ENCODE assay signal across 17 cellular contexts in genomic region chr1:168509204-168509603, GRCh38. TPM values are rescaled to one million over a fixed set of nuclear protein-coding genes. Genes with fewer than 3 reads are reported as not detected.
A peak's percentile ranks its signal among the peaks of the same experiment; 100 is the strongest.
DNase-seq lines count a peak whose midpoint lies in the region; ATAC-seq and TF ChIP-seq lines count a peak whose summit lies in the region.
"Had no signal": no experiment of that assay in that cellular context is flagged by ENCODE, and none has a peak within 500 bp of the region (broad histone marks: within the 10 kb centered on the region; RNA-seq: fewer than 3 reads in every experiment).

No MANE protein-coding gene starts in this region.

- peaks cover 4% of the 10 kb centered on the region for H3K36me3 Mint-ChIP-seq in stimulated activated naive CD8-positive, alpha-beta T cell treated with anti-CD3 and anti-CD28 coated beads, Interleukin-15, Interleukin-2, amounts not matched to agents 100 ng/mL and 50 ng/mL, for 24 hours (ENCODE audit: low read depth)
- H3K36me3 Mint-ChIP-seq in activated T-helper 1 cell treated with anti-CD3 and anti-CD28 coated beads, Interleukin-12 subunit alpha, Interleukin-12 subunit beta, Interleukin-2, Interleukin-4 antibody, amounts not matched to agents 30 ng/mL and 10 ng/mL and 1 ng/mL, durations not matched to agents 14 hours and 24 hours and 36 hours (ENCODE audit: low read depth): peaks cover 12% of the 10 kb centered on the region
- H3K36me3 Mint-ChIP-seq in type B pancreatic cell (no peaks in the 10 kb centered on the region), osteocyte (ENCODE audit: unreplicated experiment) (no peaks in the 10 kb centered on the region)
- H3K36me3 Mint-ChIP-seq: CD4-positive, alpha-beta memory T cell had no signal

- peak overlapping the region; percentile 97 for H3K27ac Mint-ChIP-seq in stimulated activated naive CD8-positive, alpha-beta T cell treated with anti-CD3 and anti-CD28 coated beads, Interleukin-15, Interleukin-2, amounts not matched to agents 100 ng/mL and 50 ng/mL, for 24 hours
- H3K27ac Mint-ChIP-seq in activated T-helper 1 cell treated with anti-CD3 and anti-CD28 coated beads, Interleukin-12 subunit alpha, Interleukin-12 subunit beta, Interleukin-2, Interleukin-4 antibody, amounts not matched to agents 30 ng/mL and 10 ng/mL and 1 ng/mL, durations not matched to agents 14 hours and 24 hours and 36 hours: peak overlapping the region; percentile 77
- H3K27ac Mint-ChIP-seq in type B pancreatic cell (peak overlapping the region; percentile 52), osteocyte (ENCODE audit: unreplicated experiment) (no peak overlapping the region)

- peaks cover 100% of the 10 kb centered on the region for H3K4me1 Mint-ChIP-seq in stimulated activated naive CD8-positive, alpha-beta T cell treated with anti-CD3 and anti-CD28 coated beads, Interleukin-15, Interleukin-2, amounts not matched to agents 100 ng/mL and 50 ng/mL, for 24 hours (ENCODE audit: low read depth)
- H3K4me1 Mint-ChIP-seq in activated T-helper 1 cell treated with anti-CD3 and anti-CD28 coated beads, Interleukin-12 subunit alpha, Interleukin-12 subunit beta, Interleukin-2, Interleukin-4 antibody, amounts not matched to agents 30 ng/mL and 10 ng/mL and 1 ng/mL, durations not matched to agents 14 hours and 24 hours and 36 hours (ENCODE audit: low read depth): peaks cover 82% of the 10 kb centered on the region
- peaks cover 18% of the 10 kb centered on the region for H3K4me1 Mint-ChIP-seq in type B pancreatic cell (ENCODE audit: unreplicated experiment)
- peaks cover 3% of the 10 kb centered on the region for H3K4me1 Mint-ChIP-seq in osteocyte (ENCODE audit: unreplicated experiment)

- no peaks in the 10 kb centered on the region for H3K9me3 Mint-ChIP-seq in stimulated activated naive CD8-positive, alpha-beta T cell treated with anti-CD3 and anti-CD28 coated beads, Interleukin-15, Interleukin-2, amounts not matched to agents 100 ng/mL and 50 ng/mL, for 24 hours
- peaks cover 5% of the 10 kb centered on the region for H3K9me3 Mint-ChIP-seq in activated T-helper 1 cell treated with anti-CD3 and anti-CD28 coated beads, Interleukin-12 subunit alpha, Interleukin-12 subunit beta, Interleukin-2, Interleukin-4 antibody, amounts not matched to agents 30 ng/mL and 10 ng/mL and 1 ng/mL, durations not matched to agents 14 hours and 24 hours and 36 hours
- peaks cover 1% of the 10 kb centered on the region for H3K9me3 Mint-ChIP-seq in type B pancreatic cell
- no peaks in the 10 kb centered on the region for H3K9me3 Mint-ChIP-seq in osteocyte (ENCODE audit: unreplicated experiment)
- H3K9me3 Mint-ChIP-seq: CD4-positive, alpha-beta memory T cell had no signal

- TF ChIP-seq CTCF in type B pancreatic cell (conservative IDR thresholded peaks at IDR 0.05): no peak
- TF ChIP-seq CTCF in osteocyte (IDR thresholded peaks at IDR 0.05): no peak

- intact Hi-C loops in activated T-helper 1 cell treated with anti-CD3 and anti-CD28 coated beads, Interleukin-12 subunit alpha, Interleukin-12 subunit beta, Interleukin-2, Interleukin-4 antibody, amounts not matched to agents 30 ng/mL and 10 ng/mL and 1 ng/mL, durations not matched to agents 14 hours and 24 hours and 36 hours (cut with micrococcal nuclease): no loop called here

- peak overlapping the region; percentile 27 for H3K4me3 Mint-ChIP-seq in stimulated activated naive CD8-positive, alpha-beta T cell treated with anti-CD3 and anti-CD28 coated beads, Interleukin-15, Interleukin-2, amounts not matched to agents 100 ng/mL and 50 ng/mL, for 24 hours
- H3K4me3 Mint-ChIP-seq in activated T-helper 1 cell treated with anti-CD3 and anti-CD28 coated beads, Interleukin-12 subunit alpha, Interleukin-12 subunit beta, Interleukin-2, Interleukin-4 antibody, amounts not matched to agents 30 ng/mL and 10 ng/mL and 1 ng/mL, durations not matched to agents 14 hours and 24 hours and 36 hours: no peak overlapping the region
- no peak overlapping the region for H3K4me3 Mint-ChIP-seq in type B pancreatic cell
- H3K4me3 Mint-ChIP-seq in osteocyte (ENCODE audit: unreplicated experiment): no peak overlapping the region

- no peaks in the 10 kb centered on the region for H3K27me3 Mint-ChIP-seq in stimulated activated naive CD8-positive, alpha-beta T cell treated with anti-CD3 and anti-CD28 coated beads, Interleukin-15, Interleukin-2, amounts not matched to agents 100 ng/mL and 50 ng/mL, for 24 hours
- peaks cover 1% of the 10 kb centered on the region for H3K27me3 Mint-ChIP-seq in activated T-helper 1 cell treated with anti-CD3 and anti-CD28 coated beads, Interleukin-12 subunit alpha, Interleukin-12 subunit beta, Interleukin-2, Interleukin-4 antibody, amounts not matched to agents 30 ng/mL and 10 ng/mL and 1 ng/mL, durations not matched to agents 14 hours and 24 hours and 36 hours (ENCODE audit: insufficient read depth)
- H3K27me3 Mint-ChIP-seq in type B pancreatic cell (no peaks in the 10 kb centered on the region), osteocyte (ENCODE audit: unreplicated experiment) (peaks cover 11% of the 10 kb centered on the region)
- H3K27me3 Mint-ChIP-seq: CD4-positive, alpha-beta memory T cell had no signal

- no peak for DNase-seq in stimulated activated naive CD8-positive, alpha-beta T cell treated with anti-CD3 and anti-CD28 coated beads, Interleukin-15, Interleukin-2, amounts not matched to agents 100 U/mL and 50 U/mL, for 24 hours
- DNase-seq in activated T-helper 1 cell treated with anti-CD3 and anti-CD28 coated beads, Interleukin-12 subunit alpha, Interleukin-12 subunit beta, Interleukin-2, Interleukin-4 antibody, amounts not matched to agents 30 ng/mL and 10 ng/mL and 1 ng/mL, durations not matched to agents 14 hours and 24 hours and 36 hours (ENCODE audit: low spot score): no peak
- peak; percentile 39 for DNase-seq in kidney tubule cell (ENCODE audit: low spot score)
- no peak for DNase-seq in type B pancreatic cell (ENCODE audit: extremely low spot score, unreplicated experiment)
- no peak for DNase-seq in osteocyte (ENCODE audit: extremely low spot score, unreplicated experiment)
- DNase-seq in SHP77 (lab: John Stamatoyannopoulos, UW): no peak
- DNase-seq: ACHN; CD4-positive, alpha-beta memory T cell; GOT3; NCI-H1092; NCI-H226; NCI-H526 treated with DMSO at 0.1 percent for 48 hours had no signal

- ATAC-seq in stimulated activated naive CD8-positive, alpha-beta T cell treated with anti-CD3 and anti-CD28 coated beads, Interleukin-15, Interleukin-2, amounts not matched to agents 100 U/mL and 50 U/mL, for 24 hours: no peak
- ATAC-seq in HG02571 (IDR thresholded peaks at IDR 0.05; ENCODE audit: unreplicated experiment): no peak
- ATAC-seq: K562, Right ventricle myocardium inferior had no signal

RNA-seq across cellular contexts. Expression of gene XCL2, which starts 34.6 kb away (rescaled TPM):
- 51.7 and 53.2 TPM in 2 replicates for total RNA-seq in activated T-helper 1 cell treated with anti-CD3 and anti-CD28 coated beads, Interleukin-12 subunit alpha, Interleukin-12 subunit beta, Interleukin-2, Interleukin-4 antibody, amounts not matched to agents 30 ng/mL and 10 ng/mL and 1 ng/mL, durations not matched to agents 14 hours and 24 hours and 36 hours
- total RNA-seq in type B pancreatic cell (ENCODE audit: low replicate concordance) (not detected in 2 replicates), osteocyte (not detected in 2 replicates)
- total RNA-seq: CD4-positive, alpha-beta memory T cell; Daoy; K562; Right ventricle myocardium inferior had no signal

Comparison
In these comparisons a context has a peak if more than half of its experiments do, and no peak if none do; other contexts are left out.
1. RNA of gene XCL2, which starts 34.6 kb away (total RNA-seq): 51.7 to 53.2 TPM in activated T-helper 1 cell treated with anti-CD3 and anti-CD28 coated beads, Interleukin-12 subunit alpha, Interleukin-12 subunit beta, Interleukin-2, Interleukin-4 antibody, amounts not matched to agents 30 ng/mL and 10 ng/mL and 1 ng/mL, durations not matched to agents 14 hours and 24 hours and 36 hours; not detected in osteocyte and not detected in type B pancreatic cell; every median in the first group is over 10 times any median in the second.